10 cellular contexts compared by ENCODE assay signal in genomic region chr3:12423918-12424634, GRCh38.
DNase-seq lines count a peak whose midpoint lies in the region; ATAC-seq and TF ChIP-seq lines count a peak whose summit lies in the region.
"Had no signal": no experiment of that assay in that cellular context is flagged by ENCODE, and none has a peak within 500 bp of the region (broad histone marks: within the 10 kb centered on the region; RNA-seq: fewer than 3 reads in every experiment).

No MANE protein-coding gene starts in this region.

- no peaks in the 10 kb centered on the region for H3K9me3 ChIP-seq in right cardiac atrium (ENCODE audit: control insufficient read depth, low read length)
- H3K9me3 ChIP-seq in neuronal stem cell (replicated peaks in 1 of 2; ENCODE audit: control insufficient read depth in 2 of 2, insufficient read depth in 1 of 2, low read depth in 1 of 2, low read length in 2 of 2), result no peaks in the 10 kb centered on the region
- H3K9me3 ChIP-seq in esophagus muscularis mucosa, result no peaks in the 10 kb centered on the region
- H3K9me3 ChIP-seq: testis had no signal

- H2BK5ac ChIP-seq in neuronal stem cell (ENCODE audit: low read length), result no peak overlapping the region

- no peak overlapping the region for H3K4me3 Mint-ChIP-seq in activated CD8-positive, alpha-beta memory T cell treated with anti-CD3 and anti-CD28 coated beads, Interleukin-2, amount 10 ng/mL, durations not matched to agents 7 days and 5 days

- no peaks in the 10 kb centered on the region for H3K36me3 ChIP-seq in neuronal stem cell (replicated peaks in 1 of 2; ENCODE audit: control insufficient read depth in 2 of 2, insufficient read depth in 2 of 2, low read length in 2 of 2)
- H3K36me3 ChIP-seq in esophagus muscularis mucosa, result peaks cover 0 to 7% (median 0%) of the 10 kb centered on the region in 4 donors
- H3K36me3 ChIP-seq in H7 (replicated peaks; ENCODE audit: control insufficient read depth, insufficient read depth, low read length), result no peaks in the 10 kb centered on the region

- CTCF ChIA-PET in activated CD8-positive, alpha-beta memory T cell treated with anti-CD3 and anti-CD28 coated beads, Interleukin-2, amount 10 ng/mL, durations not matched to agents 7 days and 5 days (lab: Charles Lee), result no interaction called here

- H3K4me1 Mint-ChIP-seq in activated CD8-positive, alpha-beta memory T cell treated with anti-CD3 and anti-CD28 coated beads, Interleukin-2, amount 10 ng/mL, durations not matched to agents 7 days and 5 days, result peaks cover 11% of the 10 kb centered on the region

- no peak overlapping the region for H4K91ac ChIP-seq in neuronal stem cell (ENCODE audit: low read depth, low read length, poor library complexity)

- H3K27ac ChIP-seq in right cardiac atrium (ENCODE audit: low read length) (peak overlapping the region; percentile 53), neuronal stem cell (replicated peaks; ENCODE audit: low read length) (no peak overlapping the region), esophagus muscularis mucosa (replicated peaks in 1 of 4) (no peak overlapping the region)
- H3K27ac ChIP-seq: testis had no signal

- peak; percentile 45 for ATAC-seq in activated CD8-positive, alpha-beta memory T cell treated with anti-CD3 and anti-CD28 coated beads, Interleukin-2, amount 10 ng/mL, durations not matched to agents 7 days and 5 days
- ATAC-seq in right cardiac atrium, result peak; percentile 74 to 81

- no peaks in the 10 kb centered on the region for H3K36me3 Mint-ChIP-seq in activated CD8-positive, alpha-beta memory T cell treated with anti-CD3 and anti-CD28 coated beads, Interleukin-2, amount 10 ng/mL, durations not matched to agents 7 days and 5 days

- TF ChIP-seq EP300 in esophagus muscularis mucosa (IDR thresholded peaks at IDR 0.05), result no peak

- H3K4me3 ChIP-seq in right cardiac atrium (ENCODE audit: low read length) (no peak overlapping the region), neuronal stem cell (ENCODE audit: low read length in 2 of 2) (no peak overlapping the region), esophagus muscularis mucosa (no peak overlapping the region), H7 (ENCODE audit: insufficient read depth, low read depth, low read length) (no peak overlapping the region)
- H3K4me3 ChIP-seq: testis had no signal

- no peaks in the 10 kb centered on the region for H3K79me1 ChIP-seq in neuronal stem cell (ENCODE audit: low read depth, low read length)

- peak; percentile 47 for DNase-seq in activated CD8-positive, alpha-beta memory T cell treated with anti-CD3 and anti-CD28 coated beads, Interleukin-2, amount 10 ng/mL, durations not matched to agents 7 days and 5 days
- DNase-seq in activated CD8-positive, alpha-beta memory T cell treated with anti-CD3 and anti-CD28 coated beads for 24 hours, result no peak
- peak; percentile 48 for DNase-seq in T1000 (lab: John Stamatoyannopoulos, UW)
- peak; percentile 58 to 76 (median 71) for DNase-seq in right cardiac atrium
- DNase-seq in stimulated activated CD8-positive, alpha-beta memory T cell treated with anti-CD3 and anti-CD28 coated beads, Interleukin-7, amount 100 ng/mL, for 48 hours (ENCODE audit: extremely low read depth in 1 of 2, low read depth in 1 of 2), result peak; percentile 19 to 61
- DNase-seq in neuronal stem cell (ENCODE audit: low spot score), result no peak
- no peak for DNase-seq in esophagus muscularis mucosa (ENCODE audit: extremely low spot score)
- DNase-seq in H7, result no peak
- DNase-seq: NCI-H446, testis had no signal

- H2BK15ac ChIP-seq in neuronal stem cell (ENCODE audit: low read length), result no peak overlapping the region

- 43% methylated on average over 6 of the region's 6 CpGs for WGBS in right cardiac atrium
- no CpG with 5 or more reads among the region's 6 CpGs for WGBS in neuronal stem cell (ENCODE audit: extremely low coverage in 2 of 2, insufficient read length in 2 of 2, insufficient replicate concordance in 1 of 2), 2 donors
- 30% methylated on average over 5 of the region's 6 CpGs for WGBS in esophagus muscularis mucosa

- no peak for TF ChIP-seq CTCF in esophagus muscularis mucosa (IDR thresholded peaks at IDR 0.05)

- H4K8ac ChIP-seq in neuronal stem cell (ENCODE audit: low read depth, low read length), result no peak overlapping the region

- no peak overlapping the region for H3K9ac ChIP-seq in neuronal stem cell (ENCODE audit: low read depth, low read length, poor library complexity)

- no peak overlapping the region for H3K18ac ChIP-seq in neuronal stem cell (ENCODE audit: low read length)

- no peak overlapping the region for H3K4ac ChIP-seq in neuronal stem cell (ENCODE audit: low read length)

- peaks cover 20% of the 10 kb centered on the region for H3K27me3 Mint-ChIP-seq in activated CD8-positive, alpha-beta memory T cell treated with anti-CD3 and anti-CD28 coated beads, Interleukin-2, amount 10 ng/mL, durations not matched to agents 7 days and 5 days

- H3K9me3 Mint-ChIP-seq in activated CD8-positive, alpha-beta memory T cell treated with anti-CD3 and anti-CD28 coated beads, Interleukin-2, amount 10 ng/mL, durations not matched to agents 7 days and 5 days (ENCODE audit: low read depth), result no peaks in the 10 kb centered on the region

- no peak overlapping the region for H3K4me2 ChIP-seq in neuronal stem cell (ENCODE audit: insufficient read depth, low read length, poor library complexity, severe bottlenecking)

- H2BK12ac ChIP-seq in neuronal stem cell (ENCODE audit: low read length), result no peak overlapping the region

- no peak for TF ChIP-seq POLR2A in esophagus muscularis mucosa (IDR thresholded peaks at IDR 0.05; ENCODE audit: low read depth)

- intact Hi-C loops in right cardiac atrium (cut with DNase I) (no loop called here), esophagus muscularis mucosa (cut with DNase I) (no loop called here)

- peak overlapping the region; percentile 12 for H3K27ac Mint-ChIP-seq in activated CD8-positive, alpha-beta memory T cell treated with anti-CD3 and anti-CD28 coated beads, Interleukin-2, amount 10 ng/mL, durations not matched to agents 7 days and 5 days

- H2AFZ ChIP-seq in neuronal stem cell (ENCODE audit: low read length), result no peak overlapping the region

- H2AK5ac ChIP-seq in neuronal stem cell (ENCODE audit: low read depth, low read length), result no peak overlapping the region

- no peak overlapping the region for H3K14ac ChIP-seq in neuronal stem cell (ENCODE audit: low read length)

- no peak overlapping the region for H2BK120ac ChIP-seq in neuronal stem cell (ENCODE audit: low read depth, low read length)

- H3K27me3 ChIP-seq in right cardiac atrium (ENCODE audit: control insufficient read depth, insufficient read depth) (no peaks in the 10 kb centered on the region), neuronal stem cell (ENCODE audit: control insufficient read depth in 3 of 3, insufficient read depth in 3 of 3, low read depth in 1 of 3, low read length in 3 of 3) (no peaks in the 10 kb centered on the region), esophagus muscularis mucosa (peaks cover 0 to 4% (median 0%) of the 10 kb centered on the region in 4 donors), H7 (ENCODE audit: control insufficient read depth, insufficient read depth, low read length) (no peaks in the 10 kb centered on the region)
- H3K27me3 ChIP-seq: testis had no signal

- H3K23ac ChIP-seq in neuronal stem cell (ENCODE audit: low read depth, low read length, poor library complexity), result no peak overlapping the region

- H3K4me1 ChIP-seq in right cardiac atrium (ENCODE audit: control insufficient read depth, insufficient read depth, low read length) (peaks cover 26% of the 10 kb centered on the region), neuronal stem cell (ENCODE audit: control insufficient read depth in 2 of 2, insufficient read depth in 1 of 2, low read depth in 1 of 2, low read length in 2 of 2) (peaks cover 0 to 5% of the 10 kb centered on the region in 2 donors), esophagus muscularis mucosa (peaks cover 0 to 15% (median 0%) of the 10 kb centered on the region in 4 donors)
- H3K4me1 ChIP-seq: testis had no signal

Comparison
In these comparisons a context has a peak if more than half of its experiments do, and no peak if none do; other contexts are left out.
1. DNase-seq: peak in activated CD8-positive, alpha-beta memory T cell treated with anti-CD3 and anti-CD28 coated beads, Interleukin-2, amount 10 ng/mL, durations not matched to agents 7 days and 5 days (single experiment), T1000 (single experiment), right cardiac atrium (3 of 3) and stimulated activated CD8-positive, alpha-beta memory T cell treated with anti-CD3 and anti-CD28 coated beads, Interleukin-7, amount 100 ng/mL, for 48 hours (2 of 2); none in activated CD8-positive, alpha-beta memory T cell treated with anti-CD3 and anti-CD28 coated beads for 24 hours (single experiment), neuronal stem cell (single experiment), esophagus muscularis mucosa (single experiment) and H7 (single experiment).